In genomic region chr19:57135797-57136196, GRCh38 we compare ENCODE assay signal across 34 cellular contexts. TPM values are rescaled to one million over a fixed set of nuclear protein-coding genes. Genes with fewer than 3 reads are reported as not detected.
"Had no signal": no experiment of that assay in that cellular context is flagged by ENCODE, and none has a peak within 500 bp of the region (broad histone marks: within the 10 kb centered on the region; RNA-seq: fewer than 3 reads in every experiment).

No MANE protein-coding gene starts in this region.

- FAIRE-seq: endometrium, islet of Langerhans, keratinocyte had no signal

- H3K36me3 ChIP-seq: colonic mucosa, esophagus squamous epithelium, gastrocnemius medialis, heart right ventricle, left lung, lower lobe of right lung had no signal

- ATAC-seq: effector memory CD8-positive, alpha-beta T cell; esophagus mucosa; gastrocnemius medialis; heart right ventricle; left cardiac atrium; left lung; left ventricle myocardium superior; lower lobe of right lung; mucosa of descending colon had no signal

- H3K27ac ChIP-seq: colonic mucosa, epithelial cell of prostate, esophagus squamous epithelium, gastrocnemius medialis, heart right ventricle, left lung, lower lobe of right lung had no signal

- H3K4me1 ChIP-seq: colonic mucosa, esophagus squamous epithelium, gastrocnemius medialis, heart right ventricle, left lung, lower lobe of right lung had no signal

- DNase-seq: colonic mucosa; cortex of kidney; effector CD8-positive, alpha-beta T cell; effector memory CD8-positive, alpha-beta T cell; endodermal cell; erythroblast; esophagus squamous epithelium; foreskin fibroblast; foreskin melanocyte; gastrocnemius medialis; glutamatergic neuron; head of caudate nucleus; heart right ventricle; hippocampal formation; left cardiac atrium; left lung; left ventricle myocardium superior; lower lobe of right lung; mesenchymal stem cell; mucosa of descending colon; naive B cell had no signal

- H3K27me3 ChIP-seq: colonic mucosa, esophagus squamous epithelium, gastrocnemius medialis, left lung had no signal

- H3K4me3 ChIP-seq: colonic mucosa, esophagus squamous epithelium, gastrocnemius medialis, heart right ventricle, left lung, lower lobe of right lung, mucosa of descending colon had no signal

- H3K9me3 ChIP-seq: colonic mucosa, esophagus squamous epithelium, gastrocnemius medialis, lower lobe of right lung had no signal

RNA-seq across cellular contexts. Expression of gene ZIM3, which starts 9.2 kb away (rescaled TPM):
- total RNA-seq: colonic mucosa, dermis microvascular lymphatic vessel endothelial cell, endodermal cell, esophagus mucosa, esophagus squamous epithelium, gastrocnemius medialis, glomerular endothelial cell, heart right ventricle, kidney epithelial cell, left cardiac atrium, left lung, left ventricle myocardium superior, lower leg skin, lower lobe of right lung, lung microvascular endothelial cell, mesenteric fat pad, mesothelial cell of epicardium, mucosa of descending colon, myocyte had no signal
- polyA plus RNA-seq: heart right ventricle, keratinocyte had no signal

RNA-seq across cellular contexts. Expression of gene USP29, which starts 16.0 kb away (rescaled TPM):
- total RNA-seq: colonic mucosa, dermis microvascular lymphatic vessel endothelial cell, endodermal cell, esophagus mucosa, esophagus squamous epithelium, gastrocnemius medialis, glomerular endothelial cell, heart right ventricle, kidney epithelial cell, left cardiac atrium, left lung, left ventricle myocardium superior, lower leg skin, lower lobe of right lung, lung microvascular endothelial cell, mesenteric fat pad, mesothelial cell of epicardium, mucosa of descending colon had no signal
- polyA plus RNA-seq: heart right ventricle, keratinocyte had no signal

RNA-seq across cellular contexts. Expression of gene DUXA, which starts 31.5 kb away (rescaled TPM):
- total RNA-seq: colonic mucosa, dermis microvascular lymphatic vessel endothelial cell, endodermal cell, esophagus mucosa, esophagus squamous epithelium, gastrocnemius medialis, glomerular endothelial cell, heart right ventricle, kidney epithelial cell, left cardiac atrium, left lung, left ventricle myocardium superior, lower leg skin, lower lobe of right lung, lung microvascular endothelial cell, mesenteric fat pad, mesothelial cell of epicardium, mucosa of descending colon, myocyte had no signal
- polyA plus RNA-seq: heart right ventricle, keratinocyte had no signal
